8 cellular contexts compared by ENCODE assay signal in genomic region chr6:1396952-1397868, GRCh38. TPM values are rescaled to one million over a fixed set of nuclear protein-coding genes. Genes with fewer than 3 reads are reported as not detected.
DNase-seq lines count a peak whose midpoint lies in the region; ATAC-seq lines count a peak whose summit lies in the region.

No MANE protein-coding gene starts in this region.

- WGBS in mesendoderm (ENCODE audit: extremely low coverage, insufficient coverage, low lambda C conversion rate) = no CpG with 5 or more reads among the region's 28 CpGs

- DNase-seq in Daoy (ENCODE audit: low read depth) = peak; percentile 81
- DNase-seq in NCI-H526 (lab: John Stamatoyannopoulos, UW) = peak; percentile 39 to 75
- peak; percentile 67 to 75 for DNase-seq in activated CD4-positive, alpha-beta T cell treated with anti-CD3 and anti-CD28 coated beads, Interleukin-2, amount 50 U/mL, for 48 hours
- peak; percentile 79 for DNase-seq in ecto neural progenitor cell (ENCODE audit: low spot score)
- peak; percentile 75 for DNase-seq in mesendoderm
- peak; percentile 34 to 43 for DNase-seq in stimulated activated CD8-positive, alpha-beta memory T cell treated with anti-CD3 and anti-CD28 coated beads, Interleukin-2, amount 100 ng/mL, for 1 hour (ENCODE audit: low read depth in 2 of 2)
- DNase-seq in cerebellar nuclear complex (lab: John Stamatoyannopoulos, UW) = no peak

- H2BK15ac ChIP-seq in mesendoderm (replicated peaks; ENCODE audit: low read depth) = no peak overlapping the region

- no peak overlapping the region for H3K18ac ChIP-seq in mesendoderm (ENCODE audit: low read length)

- H3K79me2 ChIP-seq in mesendoderm (ENCODE audit: control insufficient read depth, insufficient read depth, low read length) = no peaks in the 10 kb centered on the region

- no peaks in the 10 kb centered on the region for H3K79me1 ChIP-seq in mesendoderm (ENCODE audit: low read length)

- H2BK5ac ChIP-seq in mesendoderm (ENCODE audit: low read length) = no peak overlapping the region

- H4K5ac ChIP-seq in mesendoderm (ENCODE audit: low read length) = no peak overlapping the region

- H3K56ac ChIP-seq in mesendoderm (ENCODE audit: low read length) = no peak overlapping the region

- H3K4me1 ChIP-seq in mesendoderm (ENCODE audit: control insufficient read depth, low read depth, low read length) = no peaks in the 10 kb centered on the region

- H3K4me3 ChIP-seq in mesendoderm (ENCODE audit: low read length) = no peak overlapping the region

- no peak overlapping the region for H4K8ac ChIP-seq in mesendoderm (ENCODE audit: low read depth, low read length)

- no peak overlapping the region for H3K27ac ChIP-seq in mesendoderm (ENCODE audit: low read depth, low read length)

- no peak overlapping the region for H3K9ac ChIP-seq in mesendoderm (ENCODE audit: low read length)

- no peak overlapping the region for H2BK120ac ChIP-seq in mesendoderm (ENCODE audit: low read depth, low read length)

- no peak overlapping the region for H3K4me2 ChIP-seq in mesendoderm (ENCODE audit: low read length)

- ATAC-seq in HG02642 (IDR thresholded peaks at IDR 0.05; ENCODE audit: poor library complexity, unreplicated experiment) = peak; percentile 67

- H3K36me3 ChIP-seq in mesendoderm (ENCODE audit: control insufficient read depth, insufficient read depth, low read length) = no peaks in the 10 kb centered on the region

- H3K27me3 ChIP-seq in mesendoderm (ENCODE audit: insufficient read depth, low read length, poor library complexity) = peaks cover 43% of the 10 kb centered on the region

- H3K4ac ChIP-seq in mesendoderm (ENCODE audit: low read depth, low read length) = no peak overlapping the region

- H3K23ac ChIP-seq in mesendoderm (ENCODE audit: low read length) = no peak overlapping the region

- H2AK5ac ChIP-seq in mesendoderm (ENCODE audit: low read length) = no peak overlapping the region

RNA-seq across cellular contexts. Expression of gene FOXF2, which starts 7.8 kb away (rescaled TPM):
- 1.6 and 2.7 TPM in 2 replicates for total RNA-seq in Daoy (2014; rRNA removed; shearing (Covaris generic))
- polyA plus RNA-seq in mesendoderm (2013, experiment 1 of 2) = 0.17 TPM
- 0.13 TPM for polyA plus RNA-seq in mesendoderm (2013, experiment 2 of 2)

Comparison
In these comparisons a context has a peak if more than half of its experiments do, and no peak if none do; other contexts are left out.
1. DNase-seq: peak in Daoy (single experiment), NCI-H526 (2 of 2), activated CD4-positive, alpha-beta T cell treated with anti-CD3 and anti-CD28 coated beads, Interleukin-2, amount 50 U/mL, for 48 hours (2 of 2), ecto neural progenitor cell (single experiment), mesendoderm (single experiment) and stimulated activated CD8-positive, alpha-beta memory T cell treated with anti-CD3 and anti-CD28 coated beads, Interleukin-2, amount 100 ng/mL, for 1 hour (2 of 2); none in cerebellar nuclear complex (0 of 2).